ENCODE assay signal across 1 cellular context in genomic region chr10:113091921-113092320, GRCh38.
TF ChIP-seq lines count a peak whose summit lies in the region.

No MANE protein-coding gene starts in this region.

TF ChIP-seq in GM23338, 12 proteins besides CTCF, POLR2A, EP300 and RAD21 (continued from another document):
- TF ChIP-seq NANOG (IDR thresholded peaks at IDR 0.05; ENCODE audit: borderline replicate concordance) (no peak), EZH2 (IDR thresholded peaks at IDR 0.05; ENCODE audit: low read depth, unreplicated experiment) (no peak), ZNF462 (CRISPR knock-in tag; IDR thresholded peaks at IDR 0.05) (no peak)
